22 cellular contexts compared by ENCODE assay signal in genomic region chr6:13892007-13892640, GRCh38. TPM values are rescaled to one million over a fixed set of nuclear protein-coding genes. Genes with fewer than 3 reads are reported as not detected.
"Had no signal": no experiment of that assay in that cellular context is flagged by ENCODE, and none has a peak within 500 bp of the region (broad histone marks: within the 10 kb centered on the region; RNA-seq: fewer than 3 reads in every experiment).

No MANE protein-coding gene starts in this region.

- H3K9me3 Mint-ChIP-seq: T-cell; T-helper 1 cell treated with Interleukin-12 subunit alpha and Interleukin-12 subunit beta and Interleukin-4 antibody, amounts not matched to agents 30 μg/mL and 1 μg/mL, for 36 hours had no signal

- H3K4me3 Mint-ChIP-seq: T-cell; T-helper 1 cell treated with Interleukin-12 subunit alpha and Interleukin-12 subunit beta and Interleukin-4 antibody, amounts not matched to agents 30 μg/mL and 1 μg/mL, for 36 hours had no signal

- H3K4me1 Mint-ChIP-seq: T-cell had no signal

- ATAC-seq: T-cell had no signal

- H3K27ac Mint-ChIP-seq: T-cell; T-helper 1 cell treated with Interleukin-12 subunit alpha and Interleukin-12 subunit beta and Interleukin-4 antibody, amounts not matched to agents 30 μg/mL and 1 μg/mL, for 36 hours had no signal

- DNase-seq: KBM-7, NCI-H1092, NCI-H1105 treated with DMSO at 0.1 percent for 48 hours, NCI-H1417 treated with DMSO at 0.1 percent for 48 hours, NCI-H146, NCI-H1694 treated with DMSO at 0.1 percent for 48 hours, NCI-H2029, NCI-H2081 treated with DMSO at 0.1 percent for 48 hours, NCI-H2227 treated with DMSO at 0.1 percent for 48 hours, NCI-H446, NCI-H510A, NCI-H524 treated with DMSO at 0.1 percent for 48 hours, NCI-H774, Right ventricle myocardium superior, RPMI8226, SIG-M5, SK-N-SH, SW 1271, T-cell had no signal

- H3K9me3 ChIP-seq: SK-N-SH had no signal

- H3K36me3 Mint-ChIP-seq: T-cell had no signal

RNA-seq across cellular contexts. Expression of gene RNF182, which starts 32.6 kb away (rescaled TPM):
- total RNA-seq: HT-29, MCF 10A, Right ventricle myocardium superior had no signal
